In genomic region chr9:35273591-35273990, GRCh38 we compare ENCODE assay signal across 13 cellular contexts.
"Had no signal": no experiment of that assay in that cellular context is flagged by ENCODE, and none has a peak within 500 bp of the region (broad histone marks: within the 10 kb centered on the region; RNA-seq: fewer than 3 reads in every experiment).

No MANE protein-coding gene starts in this region.

- ATAC-seq: effector memory CD8-positive, alpha-beta T cell; lower lobe of right lung; right lobe of liver had no signal

- H3K27ac Mint-ChIP-seq: activated T-helper 1 cell treated with anti-CD3 and anti-CD28 coated beads, Interleukin-12 subunit alpha, Interleukin-12 subunit beta, Interleukin-2, Interleukin-4 antibody, amounts not matched to agents 30 ng/mL and 10 ng/mL and 1 ng/mL, durations not matched to agents 14 hours and 24 hours and 36 hours; effector memory CD8-positive, alpha-beta T cell; immature natural killer cell had no signal

- H3K36me3 ChIP-seq: lower lobe of right lung, right lobe of liver, spleen, uterus had no signal

- H3K27ac ChIP-seq: epithelial cell of prostate, lower lobe of right lung, right lobe of liver, spleen, uterus, VCaP had no signal

- H3K9me3 Mint-ChIP-seq: activated T-helper 1 cell treated with anti-CD3 and anti-CD28 coated beads, Interleukin-12 subunit alpha, Interleukin-12 subunit beta, Interleukin-2, Interleukin-4 antibody, amounts not matched to agents 30 ng/mL and 10 ng/mL and 1 ng/mL, durations not matched to agents 14 hours and 24 hours and 36 hours; effector memory CD8-positive, alpha-beta T cell; immature natural killer cell had no signal

- H3K9me3 ChIP-seq: lower lobe of right lung, right lobe of liver, spleen, uterus had no signal

- H3K4me1 ChIP-seq: right lobe of liver, uterus had no signal

- H3K4me3 ChIP-seq: lower lobe of right lung, right lobe of liver, spleen, uterus had no signal

- H3K4me3 Mint-ChIP-seq: activated T-helper 1 cell treated with anti-CD3 and anti-CD28 coated beads, Interleukin-12 subunit alpha, Interleukin-12 subunit beta, Interleukin-2, Interleukin-4 antibody, amounts not matched to agents 30 ng/mL and 10 ng/mL and 1 ng/mL, durations not matched to agents 14 hours and 24 hours and 36 hours; effector memory CD8-positive, alpha-beta T cell; immature natural killer cell had no signal

- DNase-seq: activated CD8-positive, alpha-beta memory T cell treated with anti-CD3 and anti-CD28 coated beads, Interleukin-2, amount 50 U/mL, for 48 hours; activated naive CD4-positive, alpha-beta T cell; effector memory CD8-positive, alpha-beta T cell; head of caudate nucleus; immature natural killer cell; lower lobe of right lung; right lobe of liver; spleen; stimulated activated CD4-positive, alpha-beta T cell treated with anti-CD3 and anti-CD28 coated beads, Interleukin-1b, Interleukin-23, amount 100 ng/mL, for 48 hours; uterus had no signal

- H3K36me3 Mint-ChIP-seq: immature natural killer cell had no signal

- H3K27me3 ChIP-seq: right lobe of liver, spleen, uterus had no signal
